1 cellular context compared by ENCODE assay signal in the genomic region with DNA sequence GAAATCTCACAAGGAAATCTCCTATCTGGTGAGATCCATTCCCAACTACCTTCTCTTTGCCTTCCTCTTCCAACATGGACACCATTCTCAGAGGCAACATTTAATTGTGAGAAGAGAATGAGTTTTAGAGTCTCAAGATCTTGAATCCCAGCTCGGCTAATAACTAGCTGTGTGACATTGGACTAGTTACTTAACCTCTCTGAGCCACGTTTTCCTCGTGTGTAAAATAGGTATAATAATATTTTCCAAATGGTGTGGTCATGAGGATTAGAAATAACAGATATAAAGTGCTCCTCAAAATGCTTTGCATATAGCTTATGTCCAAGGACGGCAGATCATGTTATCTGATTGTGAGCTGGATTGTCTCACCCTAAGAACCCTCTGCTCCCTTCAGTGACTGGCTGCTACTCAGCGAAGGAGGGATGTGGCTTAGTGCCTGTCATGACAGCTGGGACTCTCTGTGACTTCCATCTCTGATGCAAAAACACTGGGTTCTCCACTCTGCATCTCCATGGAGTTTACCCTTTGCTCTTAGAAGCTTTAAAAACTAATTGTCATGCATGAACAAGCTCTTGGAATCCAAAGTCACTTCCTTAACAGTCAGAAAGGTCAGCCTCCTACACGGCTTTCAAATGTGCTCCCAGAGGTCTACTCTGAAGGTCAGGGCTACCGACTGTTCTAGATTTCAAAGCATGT.
TF ChIP-seq lines count a peak whose summit lies in the region.

No MANE protein-coding gene starts in this region.

TF ChIP-seq in GM12878, 131 proteins besides CTCF, POLR2A, EP300 and RAD21:
- TF ChIP-seq LARP7 (IDR thresholded peaks at IDR 0.05) (no peak), ZNF622 (IDR thresholded peaks at IDR 0.05) (no peak), SMAD1 (IDR thresholded peaks at IDR 0.05; ENCODE audit: low read depth, partially characterized antibody) (no peak), NR2C2 (IDR thresholded peaks at IDR 0.05; ENCODE audit: borderline replicate concordance, control insufficient read depth, insufficient read length, low read depth) (no peak), SP1 (IDR thresholded peaks at IDR 0.05; ENCODE audit: low read depth, low read length) (no peak), ZNF217 (IDR thresholded peaks at IDR 0.05) (no peak), SREBF2 (IDR thresholded peaks at IDR 0.05; ENCODE audit: low read length) (no peak), FOS (IDR thresholded peaks at IDR 0.05; ENCODE audit: borderline replicate concordance, extremely low read depth, insufficient read length) (no peak), HDGF (IDR thresholded peaks at IDR 0.05) (no peak), IKZF2 (IDR thresholded peaks at IDR 0.05) (no peak), BCL11A (IDR thresholded peaks at IDR 0.05; ENCODE audit: low read depth, low read length) (no peak)
- TF ChIP-seq, protein P1, sequence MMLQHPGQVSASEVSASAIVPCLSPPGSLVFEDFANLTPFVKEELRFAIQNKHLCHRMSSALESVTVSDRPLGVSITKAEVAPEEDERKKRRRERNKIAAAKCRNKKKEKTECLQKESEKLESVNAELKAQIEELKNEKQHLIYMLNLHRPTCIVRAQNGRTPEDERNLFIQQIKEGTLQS (IDR thresholded peaks at IDR 0.05; ENCODE audit: borderline replicate concordance, extremely low read depth, low read depth, low read length) = no peak
- TF ChIP-seq, protein P2, sequence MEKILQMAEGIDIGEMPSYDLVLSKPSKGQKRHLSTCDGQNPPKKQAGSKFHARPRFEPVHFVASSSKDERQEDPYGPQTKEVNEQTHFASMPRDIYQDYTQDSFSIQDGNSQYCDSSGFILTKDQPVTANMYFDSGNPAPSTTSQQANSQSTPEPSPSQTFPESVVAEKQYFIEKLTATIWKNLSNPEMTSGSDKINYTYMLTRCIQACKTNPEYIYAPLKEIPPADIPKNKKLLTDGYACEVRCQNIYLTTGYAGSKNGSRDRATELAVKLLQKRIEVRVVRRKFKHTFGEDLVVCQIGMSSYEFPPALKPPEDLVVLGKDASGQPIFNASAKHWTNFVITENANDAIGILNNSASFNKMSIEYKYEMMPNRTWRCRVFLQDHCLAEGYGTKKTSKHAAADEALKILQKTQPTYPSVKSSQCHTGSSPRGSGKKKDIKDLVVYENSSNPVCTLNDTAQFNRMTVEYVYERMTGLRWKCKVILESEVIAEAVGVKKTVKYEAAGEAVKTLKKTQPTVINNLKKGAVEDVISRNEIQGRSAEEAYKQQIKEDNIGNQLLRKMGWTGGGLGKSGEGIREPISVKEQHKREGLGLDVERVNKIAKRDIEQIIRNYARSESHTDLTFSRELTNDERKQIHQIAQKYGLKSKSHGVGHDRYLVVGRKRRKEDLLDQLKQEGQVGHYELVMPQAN (conservative IDR thresholded peaks at IDR 0.05) = no peak
- TF ChIP-seq, protein P3, sequence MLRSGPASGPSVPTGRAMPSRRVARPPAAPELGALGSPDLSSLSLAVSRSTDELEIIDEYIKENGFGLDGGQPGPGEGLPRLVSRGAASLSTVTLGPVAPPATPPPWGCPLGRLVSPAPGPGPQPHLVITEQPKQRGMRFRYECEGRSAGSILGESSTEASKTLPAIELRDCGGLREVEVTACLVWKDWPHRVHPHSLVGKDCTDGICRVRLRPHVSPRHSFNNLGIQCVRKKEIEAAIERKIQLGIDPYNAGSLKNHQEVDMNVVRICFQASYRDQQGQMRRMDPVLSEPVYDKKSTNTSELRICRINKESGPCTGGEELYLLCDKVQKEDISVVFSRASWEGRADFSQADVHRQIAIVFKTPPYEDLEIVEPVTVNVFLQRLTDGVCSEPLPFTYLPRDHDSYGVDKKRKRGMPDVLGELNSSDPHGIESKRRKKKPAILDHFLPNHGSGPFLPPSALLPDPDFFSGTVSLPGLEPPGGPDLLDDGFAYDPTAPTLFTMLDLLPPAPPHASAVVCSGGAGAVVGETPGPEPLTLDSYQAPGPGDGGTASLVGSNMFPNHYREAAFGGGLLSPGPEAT (IDR thresholded peaks at IDR 0.05; ENCODE audit: low read depth) = no peak
TF ChIP-seq in GM12878: peak in this region for 0.
